Comparison of ENCODE assay signal across 12 cellular contexts in genomic region chr2:48398285-48399135, GRCh38. TPM values are rescaled to one million over a fixed set of nuclear protein-coding genes. Genes with fewer than 3 reads are reported as not detected.
DNase-seq lines count a peak whose midpoint lies in the region; ATAC-seq lines count a peak whose summit lies in the region.
"Had no signal": no experiment of that assay in that cellular context is flagged by ENCODE, and none has a peak within 500 bp of the region (broad histone marks: within the 10 kb centered on the region; RNA-seq: fewer than 3 reads in every experiment).

No MANE protein-coding gene starts in this region.

- no peak overlapping the region for H3K18ac ChIP-seq in mesendoderm (ENCODE audit: low read length)

- H3K27ac ChIP-seq in mesendoderm (ENCODE audit: low read depth, low read length), result no peak overlapping the region

- no peak overlapping the region for H4K5ac ChIP-seq in mesendoderm (ENCODE audit: low read length)

- no peak overlapping the region for H2BK15ac ChIP-seq in mesendoderm (replicated peaks; ENCODE audit: low read depth)

- no CpG with 5 or more reads among the region's 7 CpGs for WGBS in mesendoderm (ENCODE audit: extremely low coverage, insufficient coverage, low lambda C conversion rate)

- ATAC-seq in HG02623 (IDR thresholded peaks at IDR 0.05; ENCODE audit: unreplicated experiment) (no peak), HG03457 (IDR thresholded peaks at IDR 0.05; ENCODE audit: unreplicated experiment) (no peak)

- H4K8ac ChIP-seq in mesendoderm (ENCODE audit: low read depth, low read length), result no peak overlapping the region

- no peak overlapping the region for H3K9ac ChIP-seq in mesendoderm (ENCODE audit: low read length)

- no peak overlapping the region for H3K4ac ChIP-seq in mesendoderm (ENCODE audit: low read depth, low read length)

- no peak overlapping the region for H2BK120ac ChIP-seq in mesendoderm (ENCODE audit: low read depth, low read length)

- no peaks in the 10 kb centered on the region for H3K79me1 ChIP-seq in mesendoderm (ENCODE audit: low read length)

- peak; percentile 9 for DNase-seq in Daoy (ENCODE audit: low read depth)
- DNase-seq in NCI-H1436 (lab: John Stamatoyannopoulos, UW), result peak; percentile 95
- DNase-seq in anterior cingulate cortex (lab: John Stamatoyannopoulos, UW), result peak in 30 of 58 donors; percentile 6 to 78 (median 20)
- DNase-seq in mesendoderm, result peak; percentile 58
- no peak for DNase-seq in stimulated activated CD4-positive, alpha-beta T cell treated with anti-CD3 and anti-CD28 coated beads, Interleukin-2, amount 100 ng/mL, for 48 hours
- no peak for DNase-seq in activated CD4-positive, alpha-beta T cell treated with anti-CD3 and anti-CD28 coated beads for 4 hours
- DNase-seq: activated CD8-positive, alpha-beta memory T cell treated with anti-CD3 and anti-CD28 coated beads for 24 hours; CD8-positive, alpha-beta memory T cell; stimulated activated CD4-positive, alpha-beta T cell treated with anti-CD3 and anti-CD28 coated beads, Interleukin-4, amount 100 ng/mL, for 1 hour; SW 1271 had no signal

- H3K4me2 ChIP-seq in mesendoderm (ENCODE audit: low read length), result no peak overlapping the region

- no peaks in the 10 kb centered on the region for H3K79me2 ChIP-seq in mesendoderm (ENCODE audit: control insufficient read depth, insufficient read depth, low read length)

- peaks cover 5% of the 10 kb centered on the region for H3K4me1 ChIP-seq in mesendoderm (ENCODE audit: control insufficient read depth, low read depth, low read length)

- no peaks in the 10 kb centered on the region for H3K27me3 ChIP-seq in mesendoderm (ENCODE audit: insufficient read depth, low read length, poor library complexity)

- H3K23ac ChIP-seq in mesendoderm (ENCODE audit: low read length), result no peak overlapping the region

- H2BK5ac ChIP-seq in mesendoderm (ENCODE audit: low read length), result no peak overlapping the region

- H3K36me3 ChIP-seq in mesendoderm (ENCODE audit: control insufficient read depth, insufficient read depth, low read length), result no peaks in the 10 kb centered on the region

- no peak overlapping the region for H3K4me3 ChIP-seq in mesendoderm (ENCODE audit: low read length)

- H3K56ac ChIP-seq in mesendoderm (ENCODE audit: low read length), result no peak overlapping the region

- no peak overlapping the region for H2AK5ac ChIP-seq in mesendoderm (ENCODE audit: low read length)

RNA-seq across cellular contexts. Expression of gene PPP1R21, which starts 42.1 kb away (rescaled TPM):
- 15.2 and 25.3 TPM in 2 replicates for total RNA-seq in Daoy (2014; rRNA removed; shearing (Covaris generic))
- polyA plus RNA-seq in mesendoderm (2013, experiment 1 of 2), result 17.2 TPM
- polyA plus RNA-seq in mesendoderm (2013, experiment 2 of 2), result 18.9 TPM

Comparison
In these comparisons a context has a peak if more than half of its experiments do, and no peak if none do; other contexts are left out.
1. DNase-seq: peak in Daoy (single experiment), NCI-H1436 (single experiment), anterior cingulate cortex (30 of 58) and mesendoderm (single experiment); none in stimulated activated CD4-positive, alpha-beta T cell treated with anti-CD3 and anti-CD28 coated beads, Interleukin-2, amount 100 ng/mL, for 48 hours (0 of 2) and activated CD4-positive, alpha-beta T cell treated with anti-CD3 and anti-CD28 coated beads for 4 hours (0 of 2).